9 cellular contexts compared by ENCODE assay signal in the genomic region with DNA sequence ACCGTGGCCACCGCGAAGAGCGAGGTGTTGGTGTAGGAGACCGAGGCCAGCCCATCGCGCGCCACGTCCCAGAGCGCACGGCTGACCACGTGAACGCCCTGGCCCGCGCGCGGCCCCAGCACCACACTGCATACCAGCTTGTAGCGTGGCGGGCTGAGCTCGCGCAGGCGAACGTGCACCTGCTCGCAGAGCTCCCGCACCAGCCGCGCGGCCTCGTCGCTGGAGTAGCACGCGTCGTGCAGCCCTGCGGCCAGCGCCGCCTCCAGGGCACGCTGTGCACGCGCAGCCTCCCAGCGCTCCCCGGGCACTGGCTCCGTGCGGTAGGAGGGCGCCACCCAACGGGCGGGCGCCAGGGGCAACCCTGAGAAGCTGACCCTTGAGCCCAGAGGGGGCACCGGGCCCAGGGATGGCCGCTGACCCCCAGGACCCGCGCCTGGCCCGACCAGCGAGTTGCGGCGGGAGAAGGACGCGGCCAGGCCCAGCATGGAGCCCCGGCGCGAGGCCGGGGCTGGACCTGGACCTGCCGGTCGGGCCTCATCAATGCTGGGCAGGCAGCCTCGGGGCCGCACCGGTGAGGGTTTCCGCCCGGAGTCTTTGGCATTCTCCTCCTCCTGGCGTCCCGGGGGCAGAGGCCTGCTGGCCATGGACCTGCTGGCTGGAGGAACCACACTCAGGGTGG. TPM values are rescaled to one million over a fixed set of nuclear protein-coding genes. Genes with fewer than 3 reads are reported as not detected.
DNase-seq lines count a peak whose midpoint lies in the region; ATAC-seq and TF ChIP-seq lines count a peak whose summit lies in the region.
"Had no signal": no experiment of that assay in that cellular context is flagged by ENCODE, and none has a peak within 500 bp of the region (broad histone marks: within the 10 kb centered on the region; RNA-seq: fewer than 3 reads in every experiment).

No MANE protein-coding gene starts in this region.

- peaks cover 22% of the 10 kb centered on the region for H3K4me1 Mint-ChIP-seq in Caco-2 (ENCODE audit: low read depth, unreplicated experiment)
- H3K4me1 Mint-ChIP-seq in activated CD4-positive, alpha-beta memory T cell treated with anti-CD3 and anti-CD28 coated beads for 36 hours (ENCODE audit: low read depth), result peaks cover 84% of the 10 kb centered on the region

- intact Hi-C loops in Caco-2 (cut with micrococcal nuclease; ENCODE audit: unreplicated experiment), result no loop called here
- intact Hi-C loops in activated CD4-positive, alpha-beta memory T cell treated with anti-CD3 and anti-CD28 coated beads for 36 hours (cut with micrococcal nuclease), result loop anchor here (2.0 to 10.0 kb wide), 7 partner anchors 31 to 881 kb away; partner anchors contain the start of genes ARMH1, GPBP1L1, HECTD3 and NASP
- intact Hi-C loops in sciatic nerve (cut with DNase I), result no loop called here

- no peaks in the 10 kb centered on the region for H3K9me3 Mint-ChIP-seq in Caco-2 (ENCODE audit: unreplicated experiment)
- no peaks in the 10 kb centered on the region for H3K9me3 Mint-ChIP-seq in activated CD4-positive, alpha-beta memory T cell treated with anti-CD3 and anti-CD28 coated beads for 36 hours

- POLR2A ChIA-PET in Caco-2 (lab: Charles Lee), result interaction anchor here (1.0 kb wide), 1 partner anchor 31 kb away, joined by 5 read pairs; the partner anchor contains the start of gene RPS8
- POLR2A ChIA-PET in activated CD4-positive, alpha-beta memory T cell treated with anti-CD3 and anti-CD28 coated beads for 36 hours (lab: Charles Lee), result interaction anchor here (1.3 to 15.8 kb wide), 4 partner anchors 14 to 84 kb away, joined by 5 to 404 read pairs (median 86); partner anchors contain the start of gene RNU5D-1

- H3K27ac Mint-ChIP-seq in Caco-2 (ENCODE audit: unreplicated experiment), result peak overlapping the region; percentile 99
- peak overlapping the region; percentile 98 for H3K27ac Mint-ChIP-seq in activated CD4-positive, alpha-beta memory T cell treated with anti-CD3 and anti-CD28 coated beads for 36 hours

- H3K27ac ChIP-seq in foreskin keratinocyte, result peak overlapping the region; percentile 87

- no peak overlapping the region for H3K4me3 ChIP-seq in Caco-2 (ENCODE audit: low read depth, low read length)

- no TSS peak for BruUV-seq in Caco-2 (replicated peaks; lab: Mats Ljungman, UMichigan)

- H3K36me3 Mint-ChIP-seq in Caco-2 (ENCODE audit: insufficient read depth, unreplicated experiment), result peaks cover 19% of the 10 kb centered on the region
- peaks cover 75% of the 10 kb centered on the region for H3K36me3 Mint-ChIP-seq in activated CD4-positive, alpha-beta memory T cell treated with anti-CD3 and anti-CD28 coated beads for 36 hours

- no peaks in the 10 kb centered on the region for H3K36me3 ChIP-seq in Caco-2 (ENCODE audit: control insufficient read depth, insufficient read depth, low read length)

- H3K9me3 ChIP-seq in Caco-2, result no peaks in the 10 kb centered on the region

- no peak for DNase-seq in Caco-2
- no peak for DNase-seq in activated CD4-positive, alpha-beta memory T cell treated with anti-CD3 and anti-CD28 coated beads for 36 hours
- DNase-seq in foreskin keratinocyte, result no peak
- peak; percentile 71 for DNase-seq in sciatic nerve (ENCODE audit: low spot score)
- no peak for DNase-seq in left lobe of liver (ENCODE audit: low spot score)
- no peak for DNase-seq in AML-193 (lab: John Stamatoyannopoulos, UW)
- no peak for DNase-seq in HT-29 (ENCODE audit: low spot score)
- no peak for DNase-seq in RKO (ENCODE audit: low spot score)
- DNase-seq: HCEC 1CT had no signal

- TF ChIP-seq CTCF in Caco-2 (IDR thresholded peaks at IDR 0.05; ENCODE audit: insufficient read depth in 1 of 2, low read depth in 1 of 2, low read length in 1 of 2, severe bottlenecking in 1 of 2, unreplicated experiment in 1 of 2) (no peak), foreskin keratinocyte (conservative IDR thresholded peaks at IDR 0.05) (peak; percentile 0)

- H3K4me1 ChIP-seq in Caco-2 (peaks cover 40% of the 10 kb centered on the region), foreskin keratinocyte (peaks cover 18% of the 10 kb centered on the region)

- CTCF ChIA-PET in Caco-2 (lab: Charles Lee), result no interaction called here
- CTCF ChIA-PET in activated CD4-positive, alpha-beta memory T cell treated with anti-CD3 and anti-CD28 coated beads for 36 hours (lab: Charles Lee), result interaction anchor here (0.7 to 1.0 kb wide), 2 partner anchors 12 kb away, joined by 3 read pairs; no protein-coding TSS in a partner anchor

- H3K27me3 ChIP-seq in Caco-2 (replicated peaks; ENCODE audit: control insufficient read depth, insufficient read depth, low read length) (no peaks in the 10 kb centered on the region), foreskin keratinocyte (no peaks in the 10 kb centered on the region)

- no peaks in the 10 kb centered on the region for H3K27me3 Mint-ChIP-seq in Caco-2 (ENCODE audit: insufficient read depth, unreplicated experiment)
- no peaks in the 10 kb centered on the region for H3K27me3 Mint-ChIP-seq in activated CD4-positive, alpha-beta memory T cell treated with anti-CD3 and anti-CD28 coated beads for 36 hours

- no peak overlapping the region for H3K4me3 Mint-ChIP-seq in Caco-2 (ENCODE audit: unreplicated experiment)
- H3K4me3 Mint-ChIP-seq in activated CD4-positive, alpha-beta memory T cell treated with anti-CD3 and anti-CD28 coated beads for 36 hours, result peak overlapping the region; percentile 73

- ATAC-seq in foreskin keratinocyte (no peak), sciatic nerve (no peak), left lobe of liver (no peak)

RNA-seq across cellular contexts. Expression of gene DYNLT4, which starts 1.0 kb away (rescaled TPM):
- total RNA-seq in Caco-2 (2022) (not detected in 2 replicates), foreskin keratinocyte (not detected in 2 replicates), sciatic nerve (0.49 TPM), left lobe of liver (0.55 TPM)
- total RNA-seq in activated CD4-positive, alpha-beta memory T cell treated with anti-CD3 and anti-CD28 coated beads for 36 hours, result under 1 TPM; 0.40 to 0.41 TPM
- 0.09 TPM in 1 of 2 replicates, not detected in the other for polyA plus RNA-seq in foreskin keratinocyte
- total RNA-seq in HT-29 (2014; rRNA removed; shearing (Covaris generic)), result 3.4 and 10.4 TPM in 2 replicates

RNA-seq across cellular contexts. Expression of gene BTBD19, which starts 2.2 kb away (rescaled TPM):
- total RNA-seq in Caco-2 (2022) (0.53 and 1.6 TPM in 2 replicates), foreskin keratinocyte (1.6 and 1.9 TPM in 2 replicates), sciatic nerve (35.0 TPM), left lobe of liver (7.8 TPM)
- total RNA-seq in activated CD4-positive, alpha-beta memory T cell treated with anti-CD3 and anti-CD28 coated beads for 36 hours, result 10 to 100 TPM; 35.2 to 38.6 TPM
- polyA plus RNA-seq in foreskin keratinocyte, result 1.4 and 1.6 TPM in 2 replicates
- 16.4 and 18.0 TPM in 2 replicates for total RNA-seq in HT-29 (2014; rRNA removed; shearing (Covaris generic))

RNA-seq across cellular contexts. Expression of gene PLK3, which starts 6.0 kb away (rescaled TPM):
- 3.2 and 5.2 TPM in 2 replicates for total RNA-seq in Caco-2 (2022)
- total RNA-seq in activated CD4-positive, alpha-beta memory T cell treated with anti-CD3 and anti-CD28 coated beads for 36 hours, result 10 to 100 TPM; 80.2 to 87.9 TPM
- total RNA-seq in foreskin keratinocyte, result 34.2 and 35.6 TPM in 2 replicates
- 39.3 and 39.9 TPM in 2 replicates for polyA plus RNA-seq in foreskin keratinocyte
- total RNA-seq in sciatic nerve, result 26.1 TPM
- 2.3 TPM for total RNA-seq in left lobe of liver
- 135 and 137 TPM in 2 replicates for total RNA-seq in HT-29 (2014; rRNA removed; shearing (Covaris generic))

RNA-seq across cellular contexts. Expression of gene BEST4, which starts 18.2 kb away (rescaled TPM):
- total RNA-seq in Caco-2 (2022), result not detected in 2 replicates
- 1 to 10 TPM; 1.1 to 1.3 TPM for total RNA-seq in activated CD4-positive, alpha-beta memory T cell treated with anti-CD3 and anti-CD28 coated beads for 36 hours
- total RNA-seq in foreskin keratinocyte, result 0.14 TPM in 1 of 2 replicates, not detected in the other
- 0.07 and 0.08 TPM in 2 replicates for polyA plus RNA-seq in foreskin keratinocyte
- 0.36 TPM for total RNA-seq in sciatic nerve
- total RNA-seq in left lobe of liver, result 0.10 TPM
- total RNA-seq in HT-29 (2014; rRNA removed; shearing (Covaris generic)), result 0.31 and 0.33 TPM in 2 replicates

RNA-seq across cellular contexts. Expression of gene RPS8, which starts 30.8 kb away (rescaled TPM):
- total RNA-seq in Caco-2 (2022) (1,451 and 1,467 TPM in 2 replicates), foreskin keratinocyte (2,270 and 2,325 TPM in 2 replicates), sciatic nerve (1,483 TPM), left lobe of liver (471 TPM)
- 1,000 to 10,000 TPM; 2,983 to 3,047 TPM for total RNA-seq in activated CD4-positive, alpha-beta memory T cell treated with anti-CD3 and anti-CD28 coated beads for 36 hours
- 2,862 and 2,900 TPM in 2 replicates for polyA plus RNA-seq in foreskin keratinocyte
- 1,326 and 1,606 TPM in 2 replicates for total RNA-seq in HT-29 (2014; rRNA removed; shearing (Covaris generic))
